ENCODE assay signal across 8 cellular contexts in the genomic region with DNA sequence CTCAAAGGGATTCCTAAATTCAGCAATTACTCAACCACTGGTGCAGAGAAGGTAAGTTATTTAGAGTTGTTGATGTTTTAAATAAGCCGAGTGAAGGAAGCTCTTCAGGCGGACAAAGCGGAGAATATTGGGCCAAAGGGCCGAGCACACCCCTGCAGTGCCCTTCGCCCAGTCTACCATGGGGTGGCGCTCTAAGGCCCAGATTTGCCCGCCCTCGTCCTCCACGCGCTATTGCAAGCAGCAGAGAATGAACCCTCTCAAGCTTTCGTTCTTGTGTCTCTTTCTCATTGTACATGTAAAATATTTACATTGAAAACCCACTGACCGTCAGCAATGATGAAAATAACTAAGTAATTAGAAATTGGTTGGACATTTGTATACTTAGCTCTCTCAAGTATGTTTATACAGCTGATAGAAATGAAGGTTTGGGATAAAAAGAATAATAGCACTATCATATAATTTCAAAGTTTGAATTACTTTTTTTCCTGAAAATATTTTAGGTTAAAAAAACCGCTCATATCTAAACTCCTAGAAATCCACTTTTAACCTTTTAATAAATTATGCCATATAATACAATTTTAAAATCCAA.
DNase-seq lines count a peak whose midpoint lies in the region; ATAC-seq and TF ChIP-seq lines count a peak whose summit lies in the region.

No MANE protein-coding gene starts in this region.

- H3K9me3 Mint-ChIP-seq in CD8-positive, alpha-beta memory T cell: peaks cover 0 to 5% (median 0%) of the 10 kb centered on the region in 5 donors

- peaks cover 0 to 1% of the 10 kb centered on the region in 2 donors for H3K27me3 Mint-ChIP-seq in CD8-positive, alpha-beta memory T cell

- POLR2A ChIA-PET in CD8-positive, alpha-beta memory T cell (lab: Charles Lee): no interaction called here

- H3K27ac Mint-ChIP-seq in CD8-positive, alpha-beta memory T cell: no peak overlapping the region

- H3K4me3 ChIP-seq in iPS-20b (ENCODE audit: low read length) (no peak overlapping the region), upper lobe of left lung (no peak overlapping the region)
- H3K4me3 ChIP-seq in CD8-positive, alpha-beta memory T cell (ENCODE audit: low read length): no peak overlapping the region

- H3K4me1 ChIP-seq in iPS-20b (ENCODE audit: insufficient read depth, low read length) (peaks cover 18% of the 10 kb centered on the region; the same call in 1 of the 2 replicates), upper lobe of left lung (no peaks in the 10 kb centered on the region)
- H3K4me1 ChIP-seq in CD8-positive, alpha-beta memory T cell (ENCODE audit: insufficient read depth, low read length): no peaks in the 10 kb centered on the region

- WGBS in upper lobe of left lung, 2 donors: 10 to 11% methylated on average over 11 to 13 of the region's 13 CpGs

- TF ChIP-seq CTCF in LNCAP (IDR thresholded peaks at IDR 0.05) (peak; percentile 58), upper lobe of left lung (IDR thresholded peaks at IDR 0.05) (peak in 4 of 6 experiments; percentile 38 to 51 (median 49))

- peak overlapping the region; percentile 14; the same call in 1 of the 2 replicates for H3K9ac ChIP-seq in iPS-20b (ENCODE audit: low read depth, low read length)

- no peaks in the 10 kb centered on the region for H3K9me3 ChIP-seq in iPS-20b (ENCODE audit: insufficient read depth, low read depth, low read length)
- no peaks in the 10 kb centered on the region for H3K9me3 ChIP-seq in upper lobe of left lung
- no peaks in the 10 kb centered on the region for H3K9me3 ChIP-seq in CD8-positive, alpha-beta memory T cell (ENCODE audit: low read length)

- no peak overlapping the region for H3K27ac ChIP-seq in iPS-20b (ENCODE audit: low read length)
- no peak overlapping the region for H3K27ac ChIP-seq in upper lobe of left lung
- H3K27ac ChIP-seq in CD8-positive, alpha-beta memory T cell (ENCODE audit: low read depth, low read length): no peak overlapping the region

- TF ChIP-seq EP300 in upper lobe of left lung (IDR thresholded peaks at IDR 0.05): no peak

- TF ChIP-seq POLR2A in upper lobe of left lung (IDR thresholded peaks at IDR 0.05): no peak

- CTCF ChIA-PET in CD8-positive, alpha-beta memory T cell (lab: Charles Lee): no interaction called here

- no peak overlapping the region for H3K4me3 Mint-ChIP-seq in CD8-positive, alpha-beta memory T cell

- no peaks in the 10 kb centered on the region for H3K4me1 Mint-ChIP-seq in CD8-positive, alpha-beta memory T cell

- ATAC-seq in GM21360 (IDR thresholded peaks at IDR 0.05; ENCODE audit: unreplicated experiment): peak; percentile 84
- ATAC-seq in upper lobe of left lung (ENCODE audit: low FRiP score in 2 of 2): peak; percentile 79 to 81
- no peak for ATAC-seq in activated CD4-positive, CD25-positive, alpha-beta regulatory T cell treated with anti-CD3 and anti-CD28 coated beads, Interleukin-2, amount 50 U/mL, for 24 hours

- H3K27me3 ChIP-seq in iPS-20b (ENCODE audit: insufficient read depth, low read length): no peaks in the 10 kb centered on the region
- no peaks in the 10 kb centered on the region for H3K27me3 ChIP-seq in upper lobe of left lung
- no peaks in the 10 kb centered on the region for H3K27me3 ChIP-seq in CD8-positive, alpha-beta memory T cell (ENCODE audit: insufficient read depth, low read length, poor library complexity, severe bottlenecking)

- no peaks in the 10 kb centered on the region for H3K36me3 Mint-ChIP-seq in CD8-positive, alpha-beta memory T cell

- H3K36me3 ChIP-seq in iPS-20b (ENCODE audit: insufficient read depth, low read depth, low read length) (no peaks in the 10 kb centered on the region), upper lobe of left lung (no peaks in the 10 kb centered on the region)
- H3K36me3 ChIP-seq in CD8-positive, alpha-beta memory T cell (ENCODE audit: insufficient read depth, low read length): no peaks in the 10 kb centered on the region

- DNase-seq in DMS53 (lab: John Stamatoyannopoulos, UW): peak; percentile 82
- DNase-seq in amniotic stem cell (lab: John Stamatoyannopoulos, UW): peak; percentile 10
- peak; percentile 26 to 33 for DNase-seq in upper lobe of left lung
- no peak for DNase-seq in CD8-positive, alpha-beta memory T cell

Comparison
In these comparisons a context has a peak if more than half of its experiments do, and no peak if none do; other contexts are left out.
1. DNase-seq: peak in DMS53 (single experiment), amniotic stem cell (single experiment) and upper lobe of left lung (2 of 2); none in CD8-positive, alpha-beta memory T cell (0 of 5).
2. ATAC-seq: peak in GM21360 (single experiment) and upper lobe of left lung (2 of 2); none in activated CD4-positive, CD25-positive, alpha-beta regulatory T cell treated with anti-CD3 and anti-CD28 coated beads, Interleukin-2, amount 50 U/mL, for 24 hours (0 of 2).